20 cellular contexts compared by ENCODE assay signal in the genomic region with DNA sequence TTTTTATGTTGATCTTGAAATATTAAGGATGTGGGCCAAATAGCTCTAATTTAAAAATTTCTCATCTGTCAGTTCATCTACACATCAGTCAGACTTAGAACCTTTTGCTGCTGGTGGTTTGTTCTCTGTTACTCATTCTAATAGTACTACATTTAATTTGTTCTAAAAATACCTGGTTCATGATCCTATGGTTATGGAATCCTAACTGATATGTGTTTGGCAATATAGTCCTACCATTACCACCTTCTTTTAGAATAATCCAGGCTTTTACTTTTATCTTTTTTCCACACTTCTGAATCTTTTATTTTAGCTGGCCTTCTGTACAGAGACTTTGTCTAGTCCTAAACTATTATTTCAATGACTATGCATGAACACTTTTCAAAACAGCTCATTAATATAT.
"Had no signal": no experiment of that assay in that cellular context is flagged by ENCODE, and none has a peak within 500 bp of the region (broad histone marks: within the 10 kb centered on the region; RNA-seq: fewer than 3 reads in every experiment).

No MANE protein-coding gene starts in this region.

- H3K4me3 ChIP-seq: dorsolateral prefrontal cortex, esophagus muscularis mucosa, hepatocyte, lung, right atrium auricular region, stomach, thoracic aorta had no signal

- H3K4me1 ChIP-seq: esophagus muscularis mucosa, right atrium auricular region, stomach had no signal

- H3K9me3 ChIP-seq: esophagus muscularis mucosa, right atrium auricular region, stomach, thoracic aorta had no signal

- H3K27ac ChIP-seq: dorsolateral prefrontal cortex, esophagus muscularis mucosa, hepatocyte, right atrium auricular region, stomach, thoracic aorta had no signal

- H3K27me3 ChIP-seq: dorsolateral prefrontal cortex, esophagus muscularis mucosa, hepatocyte, right atrium auricular region, stomach had no signal

- H3K4me2 ChIP-seq: hepatocyte had no signal

- H3K9me3 Mint-ChIP-seq: naive thymus-derived CD4-positive, alpha-beta T cell; stimulated activated effector memory CD8-positive, alpha-beta T cell treated with anti-CD3 and anti-CD28 coated beads, Interleukin-12 subunit alpha, Interleukin-12 subunit beta, amount 100 ng/mL, for 72 hours had no signal

- DNase-seq: cortex of kidney; dorsolateral prefrontal cortex; effector memory CD4-positive, alpha-beta T cell; foreskin melanocyte; left colon; left ventricle myocardium superior; mesenchymal stem cell; naive thymus-derived CD4-positive, alpha-beta T cell; posterior cingulate gyrus; stimulated activated CD4-positive, alpha-beta T cell treated with anti-CD3 and anti-CD28 coated beads, Interleukin-4, amount 100 ng/mL, for 1 hour; stimulated activated CD8-positive, alpha-beta memory T cell treated with anti-CD3 and anti-CD28 coated beads, Interleukin-4, amount 100 ng/mL, for 48 hours; stomach; substantia nigra had no signal

- H3K4me3 Mint-ChIP-seq: naive thymus-derived CD4-positive, alpha-beta T cell; stimulated activated effector memory CD8-positive, alpha-beta T cell treated with anti-CD3 and anti-CD28 coated beads, Interleukin-12 subunit alpha, Interleukin-12 subunit beta, amount 100 ng/mL, for 72 hours had no signal

- H2AFZ ChIP-seq: hepatocyte had no signal

- H3K27ac Mint-ChIP-seq: stimulated activated effector memory CD8-positive, alpha-beta T cell treated with anti-CD3 and anti-CD28 coated beads, Interleukin-12 subunit alpha, Interleukin-12 subunit beta, amount 100 ng/mL, for 72 hours had no signal

- ATAC-seq: left colon; left ventricle myocardium superior; naive thymus-derived CD4-positive, alpha-beta T cell; stimulated activated effector memory CD8-positive, alpha-beta T cell treated with anti-CD3 and anti-CD28 coated beads, Interleukin-12 subunit alpha, Interleukin-12 subunit beta, amount 100 ng/mL, for 72 hours had no signal

- H3K79me2 ChIP-seq: hepatocyte had no signal

- H3K4me1 Mint-ChIP-seq: stimulated activated effector memory CD8-positive, alpha-beta T cell treated with anti-CD3 and anti-CD28 coated beads, Interleukin-12 subunit alpha, Interleukin-12 subunit beta, amount 100 ng/mL, for 72 hours had no signal

- H3K27me3 Mint-ChIP-seq: naive thymus-derived CD4-positive, alpha-beta T cell had no signal

- FAIRE-seq: endometrium had no signal
